9 cellular contexts compared by ENCODE assay signal in genomic region chr6:30515106-30515505, GRCh38. TPM values are rescaled to one million over a fixed set of nuclear protein-coding genes. Genes with fewer than 3 reads are reported as not detected.
DNase-seq lines count a peak whose midpoint lies in the region; ATAC-seq and TF ChIP-seq lines count a peak whose summit lies in the region.
"Had no signal": no experiment of that assay in that cellular context is flagged by ENCODE, and none has a peak within 500 bp of the region (broad histone marks: within the 10 kb centered on the region; RNA-seq: fewer than 3 reads in every experiment).

No MANE protein-coding gene starts in this region.

- peak; percentile 46 for DNase-seq in activated CD8-positive, alpha-beta memory T cell treated with anti-CD3 and anti-CD28 coated beads, Interleukin-2, amount 50 U/mL, for 48 hours
- DNase-seq in activated CD8-positive, alpha-beta memory T cell treated with anti-CD3 and anti-CD28 coated beads, Interleukin-2, amount 50 U/mL, for 4 hours = no peak
- no peak for DNase-seq in activated T-helper 2 cell treated with anti-CD3 and anti-CD28 coated beads, Interferon-gamma antibody, Interleukin-2, Interleukin-4, amounts not matched to agents 10 μg/mL and 5 μg/mL and 100 μg/mL, durations not matched to agents 14 hours and 24 hours and 36 hours (ENCODE audit: low spot score)
- DNase-seq in left lung = no peak
- no peak for DNase-seq in DMS79 (lab: John Stamatoyannopoulos, UW)
- no peak for DNase-seq in COR-L47 (lab: John Stamatoyannopoulos, UW)
- no peak for DNase-seq in stimulated activated naive CD4-positive, alpha-beta T cell treated with Interleukin-2 at 50 U/mL for 16 hours (lab: John Stamatoyannopoulos, UW)

- peak overlapping the region; percentile 81 for H3K4me3 Mint-ChIP-seq in activated T-helper 2 cell treated with anti-CD3 and anti-CD28 coated beads, Interferon-gamma antibody, Interleukin-2, Interleukin-4, amounts not matched to agents 10 μg/mL and 5 μg/mL and 100 μg/mL, durations not matched to agents 14 hours and 24 hours and 36 hours (ENCODE audit: low read depth)

- H3K36me3 Mint-ChIP-seq in activated T-helper 2 cell treated with anti-CD3 and anti-CD28 coated beads, Interferon-gamma antibody, Interleukin-2, Interleukin-4, amounts not matched to agents 10 μg/mL and 5 μg/mL and 100 μg/mL, durations not matched to agents 14 hours and 24 hours and 36 hours (ENCODE audit: low read depth) = peaks cover 20% of the 10 kb centered on the region

- H3K36me3 ChIP-seq in left lung = no peaks in the 10 kb centered on the region
- no peaks in the 10 kb centered on the region for H3K36me3 ChIP-seq in thymus (ENCODE audit: control insufficient read depth, insufficient read depth)

- peaks cover 40% of the 10 kb centered on the region for H3K4me1 Mint-ChIP-seq in activated T-helper 2 cell treated with anti-CD3 and anti-CD28 coated beads, Interferon-gamma antibody, Interleukin-2, Interleukin-4, amounts not matched to agents 10 μg/mL and 5 μg/mL and 100 μg/mL, durations not matched to agents 14 hours and 24 hours and 36 hours (ENCODE audit: low read depth)

- peaks cover 10% of the 10 kb centered on the region for H3K9me3 Mint-ChIP-seq in activated T-helper 2 cell treated with anti-CD3 and anti-CD28 coated beads, Interferon-gamma antibody, Interleukin-2, Interleukin-4, amounts not matched to agents 10 μg/mL and 5 μg/mL and 100 μg/mL, durations not matched to agents 14 hours and 24 hours and 36 hours

- H3K9me3 ChIP-seq in left lung = peaks cover 0 to 7% of the 10 kb centered on the region in 2 donors
- H3K9me3 ChIP-seq in thymus (ENCODE audit: control insufficient read depth) = peaks cover 2% of the 10 kb centered on the region

- intact Hi-C loops in activated T-helper 2 cell treated with anti-CD3 and anti-CD28 coated beads, Interferon-gamma antibody, Interleukin-2, Interleukin-4, amounts not matched to agents 10 μg/mL and 5 μg/mL and 100 μg/mL, durations not matched to agents 14 hours and 24 hours and 36 hours (cut with micrococcal nuclease) = loop anchor here (5.0 kb wide), 1 partner anchor 297 kb away; no protein-coding TSS in a partner anchor
- intact Hi-C loops in left lung (cut with DNase I) = no loop called here

- H3K4me3 ChIP-seq in left lung (peak overlapping the region in 1 of 2 donors; percentile 41), thymus (ENCODE audit: low read length) (no peak overlapping the region)

- peaks cover 0 to 44% of the 10 kb centered on the region in 2 donors for H3K4me1 ChIP-seq in left lung
- peaks cover 17% of the 10 kb centered on the region for H3K4me1 ChIP-seq in thymus (ENCODE audit: control insufficient read depth, insufficient read depth, low read length)

- no peaks in the 10 kb centered on the region for H3K27me3 ChIP-seq in left lung
- no peaks in the 10 kb centered on the region for H3K27me3 ChIP-seq in thymus (ENCODE audit: control insufficient read depth, insufficient read depth)

- WGBS in thymus = 72% methylated on average over 4 of the region's 4 CpGs

- TF ChIP-seq CTCF in left lung (IDR thresholded peaks at IDR 0.05) = no peak

- peak overlapping the region; percentile 93 for H3K27ac Mint-ChIP-seq in activated T-helper 2 cell treated with anti-CD3 and anti-CD28 coated beads, Interferon-gamma antibody, Interleukin-2, Interleukin-4, amounts not matched to agents 10 μg/mL and 5 μg/mL and 100 μg/mL, durations not matched to agents 14 hours and 24 hours and 36 hours

- H3K27ac ChIP-seq in left lung = peak overlapping the region; percentile 97 to 99
- peak overlapping the region; percentile 83 for H3K27ac ChIP-seq in thymus (ENCODE audit: low read depth)

- no peaks in the 10 kb centered on the region for H3K27me3 Mint-ChIP-seq in activated T-helper 2 cell treated with anti-CD3 and anti-CD28 coated beads, Interferon-gamma antibody, Interleukin-2, Interleukin-4, amounts not matched to agents 10 μg/mL and 5 μg/mL and 100 μg/mL, durations not matched to agents 14 hours and 24 hours and 36 hours (ENCODE audit: low read depth)

- ATAC-seq in left lung = no peak
- ATAC-seq: activated CD4-positive, CD25-positive, alpha-beta regulatory T cell treated with anti-CD3 and anti-CD28 coated beads, Interleukin-2, amount 50 U/mL, for 24 hours had no signal

RNA-seq across cellular contexts. Expression of gene HLA-E, which starts 25.8 kb away (rescaled TPM):
- total RNA-seq in activated T-helper 2 cell treated with anti-CD3 and anti-CD28 coated beads, Interferon-gamma antibody, Interleukin-2, Interleukin-4, amounts not matched to agents 10 μg/mL and 5 μg/mL and 100 μg/mL, durations not matched to agents 14 hours and 24 hours and 36 hours = 358 and 360 TPM in 2 replicates
- 100 to 1,000 TPM; 440 to 636 TPM for total RNA-seq in left lung
- 531 TPM for polyA plus RNA-seq in thymus

RNA-seq across cellular contexts. Expression of gene GNL1, which starts 41.2 kb away (rescaled TPM):
- total RNA-seq in activated T-helper 2 cell treated with anti-CD3 and anti-CD28 coated beads, Interferon-gamma antibody, Interleukin-2, Interleukin-4, amounts not matched to agents 10 μg/mL and 5 μg/mL and 100 μg/mL, durations not matched to agents 14 hours and 24 hours and 36 hours = 79.8 and 88.2 TPM in 2 replicates
- total RNA-seq in left lung = 10 to 100 TPM; 52.5 to 61.0 TPM
- 78.8 TPM for polyA plus RNA-seq in thymus

RNA-seq across cellular contexts. Expression of gene PRR3, which starts 42.0 kb away (rescaled TPM):
- 35.0 and 36.6 TPM in 2 replicates for total RNA-seq in activated T-helper 2 cell treated with anti-CD3 and anti-CD28 coated beads, Interferon-gamma antibody, Interleukin-2, Interleukin-4, amounts not matched to agents 10 μg/mL and 5 μg/mL and 100 μg/mL, durations not matched to agents 14 hours and 24 hours and 36 hours
- 10 to 100 TPM in 1 of 2 donors, 1 to 10 TPM in 1; 5.7 to 10.1 TPM for total RNA-seq in left lung
- 16.7 TPM for polyA plus RNA-seq in thymus

RNA-seq across cellular contexts. Expression of gene ABCF1, which starts 56.1 kb away (rescaled TPM):
- 102 and 112 TPM in 2 replicates for total RNA-seq in activated T-helper 2 cell treated with anti-CD3 and anti-CD28 coated beads, Interferon-gamma antibody, Interleukin-2, Interleukin-4, amounts not matched to agents 10 μg/mL and 5 μg/mL and 100 μg/mL, durations not matched to agents 14 hours and 24 hours and 36 hours
- total RNA-seq in left lung = 10 to 100 TPM; 37.9 to 47.6 TPM
- 23.5 TPM for polyA plus RNA-seq in thymus
